ENCODE assay signal across 13 cellular contexts in the genomic region with DNA sequence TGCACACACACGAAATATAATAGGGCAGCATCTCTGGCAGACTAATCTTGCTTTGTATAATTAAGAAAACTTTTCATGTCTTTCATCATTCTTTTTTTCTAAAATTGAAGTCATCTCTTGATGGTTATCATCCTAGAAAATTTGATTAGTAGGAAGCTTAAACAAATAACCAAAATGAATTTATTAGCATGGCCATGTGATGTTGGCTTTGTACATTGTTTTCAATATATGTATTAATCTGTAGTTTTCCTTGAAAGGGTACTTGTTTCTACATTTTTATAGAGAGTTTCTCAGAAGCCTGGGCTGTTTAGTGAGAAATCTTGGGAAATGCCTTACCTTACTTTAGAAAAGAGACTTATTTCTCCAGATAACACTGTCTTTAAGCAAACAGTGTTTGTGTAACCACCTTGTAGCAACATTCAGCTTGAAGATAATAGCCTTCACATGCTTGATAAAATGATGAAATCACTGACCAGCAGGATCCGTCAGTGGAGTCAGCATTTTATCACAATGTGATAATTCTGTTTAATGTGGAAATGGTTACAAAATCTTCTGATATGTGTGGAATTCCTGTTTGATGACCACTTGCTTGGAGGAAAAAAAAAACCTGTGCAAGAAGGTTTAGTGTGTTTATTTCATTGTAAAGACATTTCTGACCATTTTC.
DNase-seq lines count a peak whose midpoint lies in the region; ATAC-seq, FAIRE-seq and TF ChIP-seq lines count a peak whose summit lies in the region.
"Had no signal": no experiment of that assay in that cellular context is flagged by ENCODE, and none has a peak within 500 bp of the region (broad histone marks: within the 10 kb centered on the region; RNA-seq: fewer than 3 reads in every experiment).

No MANE protein-coding gene starts in this region.

- POLR2A ChIA-PET in HEK293 (lab: Yijun Ruan, JAX): no interaction called here

- ATAC-seq in HG03354 (IDR thresholded peaks at IDR 0.05; ENCODE audit: poor library complexity, severe bottlenecking, unreplicated experiment): no peak
- ATAC-seq in HG03469 (IDR thresholded peaks at IDR 0.05; ENCODE audit: unreplicated experiment): no peak
- ATAC-seq in HG03457 (IDR thresholded peaks at IDR 0.05; ENCODE audit: unreplicated experiment): no peak

- peaks cover 3% of the 10 kb centered on the region; the same call in 1 of the 2 replicates for H3K4me1 ChIP-seq in HEK293 (ENCODE audit: control insufficient read depth, insufficient read depth, low read length)
- H3K4me1 ChIP-seq: upper lobe of right lung had no signal

- TF ChIP-seq CTCF in HEK293 (tag by site-specific recombination; IDR thresholded peaks at IDR 0.05) (no peak), astrocyte of the spinal cord (IDR thresholded peaks at IDR 0.05; ENCODE audit: low read depth, low read length) (no peak)

- H3K9me3 ChIP-seq in HEK293 (ENCODE audit: control insufficient read depth, insufficient read depth, low read depth, low read length): no peaks in the 10 kb centered on the region
- H3K9me3 ChIP-seq: upper lobe of right lung had no signal

- peak; percentile 45 for DNase-seq in A172 (ENCODE audit: low spot score)
- peak; percentile 46 for DNase-seq in astrocyte of the spinal cord (ENCODE audit: low read depth, low spot score)
- DNase-seq in GM19239 (ENCODE audit: insufficient read length, low spot score): no peak
- DNase-seq: ACHN; activated CD8-positive, alpha-beta memory T cell treated with anti-CD3 and anti-CD28 coated beads, Interleukin-2, amount 50 U/mL, for 48 hours; DMS79 treated with DMSO at 0.1 percent for 48 hours; NCI-H187; upper lobe of right lung had no signal

- no peak overlapping the region for H3K27ac ChIP-seq in HEK293 (ENCODE audit: extremely low read depth, low read depth, low read length)
- H3K27ac ChIP-seq: upper lobe of right lung had no signal

- in situ Hi-C loops in astrocyte of the spinal cord (cut with HindIII; ENCODE audit: low sequenced_read_pairs): no loop called here

- no peaks in the 10 kb centered on the region for H3K36me3 ChIP-seq in HEK293 (ENCODE audit: control insufficient read depth in 2 of 2, insufficient read depth in 1 of 2, low read length in 2 of 2)
- H3K36me3 ChIP-seq: upper lobe of right lung had no signal

- no peak overlapping the region for H3K4me3 ChIP-seq in HEK293 (ENCODE audit: low read depth, low read length)
- no peak overlapping the region for H3K4me3 ChIP-seq in astrocyte of the spinal cord (ENCODE audit: low read depth, low read length)
- H3K4me3 ChIP-seq: upper lobe of right lung had no signal

- CTCF ChIA-PET in HEK293 (lab: Yijun Ruan, JAX): interaction anchor here (0.6 to 2.5 kb wide), 8 partner anchors 47 to 1788 kb away, joined by 3 to 10 read pairs (median 4); a partner anchor contains a TSS

- FAIRE-seq in islet of Langerhans (lab: Jason Lieb, UNC) (peak; percentile 90), GM19239 (lab: Jason Lieb, UNC) (no peak)

TF ChIP-seq in HEK293, 187 proteins besides CTCF, POLR2A, EP300 and RAD21:
- TF ChIP-seq ZNF560 (tag by site-specific recombination; IDR thresholded peaks at IDR 0.05; ENCODE audit: borderline replicate concordance): no peak
- TF ChIP-seq TCF7L2 (IDR thresholded peaks at IDR 0.05; ENCODE audit: borderline replicate concordance, low read depth, low read length): peak; percentile 65
- TF ChIP-seq, protein P1, sequence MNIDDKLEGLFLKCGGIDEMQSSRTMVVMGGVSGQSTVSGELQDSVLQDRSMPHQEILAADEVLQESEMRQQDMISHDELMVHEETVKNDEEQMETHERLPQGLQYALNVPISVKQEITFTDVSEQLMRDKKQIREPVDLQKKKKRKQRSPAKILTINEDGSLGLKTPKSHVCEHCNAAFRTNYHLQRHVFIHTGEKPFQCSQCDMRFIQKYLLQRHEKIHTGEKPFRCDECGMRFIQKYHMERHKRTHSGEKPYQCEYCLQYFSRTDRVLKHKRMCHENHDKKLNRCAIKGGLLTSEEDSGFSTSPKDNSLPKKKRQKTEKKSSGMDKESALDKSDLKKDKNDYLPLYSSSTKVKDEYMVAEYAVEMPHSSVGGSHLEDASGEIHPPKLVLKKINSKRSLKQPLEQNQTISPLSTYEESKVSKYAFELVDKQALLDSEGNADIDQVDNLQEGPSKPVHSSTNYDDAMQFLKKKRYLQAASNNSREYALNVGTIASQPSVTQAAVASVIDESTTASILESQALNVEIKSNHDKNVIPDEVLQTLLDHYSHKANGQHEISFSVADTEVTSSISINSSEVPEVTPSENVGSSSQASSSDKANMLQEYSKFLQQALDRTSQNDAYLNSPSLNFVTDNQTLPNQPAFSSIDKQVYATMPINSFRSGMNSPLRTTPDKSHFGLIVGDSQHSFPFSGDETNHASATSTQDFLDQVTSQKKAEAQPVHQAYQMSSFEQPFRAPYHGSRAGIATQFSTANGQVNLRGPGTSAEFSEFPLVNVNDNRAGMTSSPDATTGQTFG (tag by site-specific recombination; IDR thresholded peaks at IDR 0.05; ENCODE audit: borderline replicate concordance): no peak
- no peak for TF ChIP-seq ZNF558 (tag by site-specific recombination; IDR thresholded peaks at IDR 0.05)
- no peak for TF ChIP-seq KLF16 (tag by site-specific recombination; IDR thresholded peaks at IDR 0.05)
